Comparison of ENCODE assay signal across 21 cellular contexts in the genomic region with DNA sequence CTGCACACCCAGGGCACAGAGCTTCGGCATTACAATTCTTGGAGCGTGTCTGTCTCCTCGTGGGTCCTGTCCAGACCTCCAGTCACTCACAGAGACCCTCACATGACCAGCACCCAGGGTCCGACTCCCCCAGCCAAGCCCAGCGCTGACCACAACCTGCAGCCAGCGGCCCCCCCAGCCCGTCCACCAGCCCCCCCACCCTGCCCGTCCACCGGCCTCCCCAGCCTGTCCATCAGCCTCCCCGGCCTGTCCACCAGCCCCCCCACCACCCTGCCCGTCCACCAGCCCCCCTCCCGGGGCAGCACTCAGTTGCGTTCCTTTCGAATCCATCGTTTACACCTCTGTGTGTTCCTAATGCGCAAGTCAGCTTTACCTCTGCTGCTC. TPM values are rescaled to one million over a fixed set of nuclear protein-coding genes. Genes with fewer than 3 reads are reported as not detected.
DNase-seq lines count a peak whose midpoint lies in the region; ATAC-seq and TF ChIP-seq lines count a peak whose summit lies in the region.
"Had no signal": no experiment of that assay in that cellular context is flagged by ENCODE, and none has a peak within 500 bp of the region (broad histone marks: within the 10 kb centered on the region; RNA-seq: fewer than 3 reads in every experiment).

No MANE protein-coding gene starts in this region.

- H3K36me3 Mint-ChIP-seq in glutamatergic neuron (ENCODE audit: unreplicated experiment) (no peaks in the 10 kb centered on the region), neural progenitor cell (no peaks in the 10 kb centered on the region), endothelial cell (ENCODE audit: low read depth, unreplicated experiment) (no peaks in the 10 kb centered on the region), T-helper 17 cell (ENCODE audit: low read depth) (no peaks in the 10 kb centered on the region)

- H3K4me3 ChIP-seq in NT2/D1 (ENCODE audit: insufficient read length, low read depth) (no peak overlapping the region), neural progenitor cell (no peak overlapping the region)
- H3K4me3 ChIP-seq: A549, SJCRH30 had no signal

- H3K4me1 Mint-ChIP-seq in glutamatergic neuron (ENCODE audit: low read depth, unreplicated experiment) (peaks cover 3% of the 10 kb centered on the region), neural progenitor cell (peaks cover 20% of the 10 kb centered on the region), endothelial cell (ENCODE audit: unreplicated experiment) (no peaks in the 10 kb centered on the region), T-helper 17 cell (peaks cover 13% of the 10 kb centered on the region)

- H4K20me1 ChIP-seq in neural progenitor cell (ENCODE audit: low read depth): no peaks in the 10 kb centered on the region

- H3K27me3 Mint-ChIP-seq in glutamatergic neuron (ENCODE audit: unreplicated experiment) (peaks cover 1% of the 10 kb centered on the region), neural progenitor cell (ENCODE audit: insufficient read depth, low read depth) (peaks cover 12% of the 10 kb centered on the region), endothelial cell (ENCODE audit: unreplicated experiment) (peaks cover 10% of the 10 kb centered on the region), T-helper 17 cell (no peaks in the 10 kb centered on the region)

- H3K4me3 Mint-ChIP-seq in glutamatergic neuron (ENCODE audit: unreplicated experiment) (no peak overlapping the region), neural progenitor cell (peak overlapping the region; percentile 60), endothelial cell (ENCODE audit: unreplicated experiment) (no peak overlapping the region), T-helper 17 cell (no peak overlapping the region)
- H3K4me3 Mint-ChIP-seq: B cell, HFFc6 had no signal

- H3K36me3 ChIP-seq in NT2/D1 (ENCODE audit: insufficient read depth, insufficient read length, low read length): no peaks in the 10 kb centered on the region
- H3K36me3 ChIP-seq in neural progenitor cell: no peaks in the 10 kb centered on the region
- H3K36me3 ChIP-seq: SJCRH30 had no signal

- DNase-seq in NT2/D1 (ENCODE audit: low read depth, low spot score) (no peak), glutamatergic neuron (peak; percentile 11), neural progenitor cell (ENCODE audit: low spot score) (no peak), endothelial cell (ENCODE audit: low spot score) (no peak), T-helper 17 cell (no peak), epidermal melanocyte (ENCODE audit: insufficient read length, low spot score) (no peak)
- DNase-seq in activated naive CD4-positive, alpha-beta T cell treated with Interleukin-2 at 50 U/mL for 16 hours: no peak
- DNase-seq: EL; HFFc6; NCI-H1092 treated with DMSO at 0.1 percent for 48 hours; NCI-H2029; NCI-H2227 treated with DMSO at 0.1 percent for 48 hours; NCI-H510A; NCI-H748 treated with DMSO at 0.1 percent for 48 hours; NK-92 treated with Interleukin-12 subunit alpha and Interleukin-12 subunit beta, amount 100 ng/mL, for 24 hours; SJCRH30 had no signal

- H2AFZ ChIP-seq in neural progenitor cell (replicated peaks): peak overlapping the region; percentile 58

- peak overlapping the region; percentile 38 for H3K9ac ChIP-seq in NT2/D1 (ENCODE audit: insufficient read length, low read depth)
- H3K9ac ChIP-seq in neural progenitor cell: no peak overlapping the region
- H3K9ac ChIP-seq: KMS-11 had no signal

- H3K27me3 ChIP-seq in NT2/D1 (ENCODE audit: insufficient read depth, insufficient read length) (peaks cover 38% of the 10 kb centered on the region), neural progenitor cell (peaks cover 50% of the 10 kb centered on the region)

- peak overlapping the region; percentile 31 for H3K4me2 ChIP-seq in neural progenitor cell
- H3K4me2 ChIP-seq: A549, KMS-11 had no signal

- H3F3A ChIP-seq in neural progenitor cell (ENCODE audit: low read depth): no peaks in the 10 kb centered on the region

- H3K9me3 ChIP-seq in NT2/D1 (ENCODE audit: insufficient read depth, low read length): no peaks in the 10 kb centered on the region
- H3K9me3 ChIP-seq in neural progenitor cell (ENCODE audit: low read depth): no peaks in the 10 kb centered on the region
- no peaks in the 10 kb centered on the region for H3K9me3 ChIP-seq in T-helper 17 cell (ENCODE audit: control insufficient read depth, low read length, poor library complexity, severe bottlenecking)
- H3K9me3 ChIP-seq: A549, SJCRH30 had no signal

- no peaks in the 10 kb centered on the region for H3K79me2 ChIP-seq in neural progenitor cell (ENCODE audit: low read depth)

- H3K27ac ChIP-seq in neural progenitor cell: no peak overlapping the region
- H3K27ac ChIP-seq: KMS-11, SJCRH30 had no signal

- H3K27ac Mint-ChIP-seq in glutamatergic neuron (ENCODE audit: unreplicated experiment) (no peak overlapping the region), neural progenitor cell (peak overlapping the region; percentile 79), endothelial cell (ENCODE audit: unreplicated experiment) (no peak overlapping the region), T-helper 17 cell (no peak overlapping the region)
- H3K27ac Mint-ChIP-seq: B cell, HFFc6 had no signal

- H3K9me3 Mint-ChIP-seq in glutamatergic neuron (ENCODE audit: unreplicated experiment) (peaks cover 15% of the 10 kb centered on the region), neural progenitor cell (no peaks in the 10 kb centered on the region), endothelial cell (ENCODE audit: unreplicated experiment) (no peaks in the 10 kb centered on the region)
- H3K9me3 Mint-ChIP-seq: HFFc6 had no signal

- peaks cover 44% of the 10 kb centered on the region for H3K4me1 ChIP-seq in NT2/D1 (ENCODE audit: insufficient read depth, insufficient read length)
- H3K4me1 ChIP-seq in neural progenitor cell: peaks cover 16% of the 10 kb centered on the region

- no peak for TF ChIP-seq CTCF in glutamatergic neuron (IDR thresholded peaks at IDR 0.05; ENCODE audit: partially characterized antibody, unreplicated experiment)
- TF ChIP-seq CTCF in neural progenitor cell (IDR thresholded peaks at IDR 0.05): no peak
- no peak for TF ChIP-seq CTCF in endothelial cell (IDR thresholded peaks at IDR 0.05; ENCODE audit: unreplicated experiment)

- no peak for ATAC-seq in T-helper 17 cell
- ATAC-seq: A549, Panc1 had no signal

RNA-seq across cellular contexts. Expression of a gene that starts 5.8 kb away (rescaled TPM):
- 0.29 TPM for total RNA-seq in glutamatergic neuron (ENCODE audit: unreplicated experiment)
- total RNA-seq in neural progenitor cell (ENCODE audit: low replicate concordance): 0.12 TPM in 1 of 2 replicates, not detected in the other
- not detected for total RNA-seq in endothelial cell (ENCODE audit: unreplicated experiment)
- 1 to 10 TPM; 4.4 to 6.0 TPM for total RNA-seq in T-helper 17 cell

RNA-seq across cellular contexts. Expression of a gene that starts 10.3 kb away (rescaled TPM):
- total RNA-seq in glutamatergic neuron (ENCODE audit: unreplicated experiment) (0.27 TPM), neural progenitor cell (ENCODE audit: low replicate concordance) (0.62 TPM in 1 of 2 replicates, not detected in the other), endothelial cell (ENCODE audit: unreplicated experiment) (not detected), T-helper 17 cell (100 to 1,000 TPM; 119 to 122 TPM)

RNA-seq across cellular contexts. Expression of a gene that starts 31.3 kb away (rescaled TPM):
- total RNA-seq in glutamatergic neuron (ENCODE audit: unreplicated experiment): not detected
- total RNA-seq in neural progenitor cell (ENCODE audit: low replicate concordance): 0.19 TPM in 1 of 2 replicates, not detected in the other
- 0.26 TPM for total RNA-seq in endothelial cell (ENCODE audit: unreplicated experiment)
- not detected for total RNA-seq in T-helper 17 cell
- total RNA-seq: B cell had no signal

RNA-seq across cellular contexts. Expression of a gene that starts 43.8 kb away (rescaled TPM):
- 7.2 TPM for total RNA-seq in glutamatergic neuron (ENCODE audit: unreplicated experiment)
- 0.46 TPM in 1 of 2 replicates, not detected in the other for total RNA-seq in neural progenitor cell (ENCODE audit: low replicate concordance)
- total RNA-seq in endothelial cell (ENCODE audit: unreplicated experiment): not detected
- not detected for total RNA-seq in T-helper 17 cell
- total RNA-seq: B cell, H7, HFFc6 had no signal

RNA-seq across cellular contexts. Expression of a gene that starts 54.2 kb away (rescaled TPM):
- total RNA-seq in glutamatergic neuron (ENCODE audit: unreplicated experiment): 211 TPM
- total RNA-seq in neural progenitor cell (ENCODE audit: low replicate concordance): 41.5 and 60.7 TPM in 2 replicates
- total RNA-seq in endothelial cell (ENCODE audit: unreplicated experiment): 149 TPM
- 100 to 1,000 TPM; 218 to 273 TPM for total RNA-seq in T-helper 17 cell

Comparison
In these comparisons a context has a peak if more than half of its experiments do, and no peak if none do; other contexts are left out.
1. RNA of a gene that starts 10.3 kb away (total RNA-seq): 119 to 122 TPM in T-helper 17 cell; 0.27 TPM in glutamatergic neuron (single experiment), not detected in endothelial cell (single experiment) and 0.62 TPM in neural progenitor cell; every median in the first group is over 10 times any median in the second.